In the genomic region with DNA sequence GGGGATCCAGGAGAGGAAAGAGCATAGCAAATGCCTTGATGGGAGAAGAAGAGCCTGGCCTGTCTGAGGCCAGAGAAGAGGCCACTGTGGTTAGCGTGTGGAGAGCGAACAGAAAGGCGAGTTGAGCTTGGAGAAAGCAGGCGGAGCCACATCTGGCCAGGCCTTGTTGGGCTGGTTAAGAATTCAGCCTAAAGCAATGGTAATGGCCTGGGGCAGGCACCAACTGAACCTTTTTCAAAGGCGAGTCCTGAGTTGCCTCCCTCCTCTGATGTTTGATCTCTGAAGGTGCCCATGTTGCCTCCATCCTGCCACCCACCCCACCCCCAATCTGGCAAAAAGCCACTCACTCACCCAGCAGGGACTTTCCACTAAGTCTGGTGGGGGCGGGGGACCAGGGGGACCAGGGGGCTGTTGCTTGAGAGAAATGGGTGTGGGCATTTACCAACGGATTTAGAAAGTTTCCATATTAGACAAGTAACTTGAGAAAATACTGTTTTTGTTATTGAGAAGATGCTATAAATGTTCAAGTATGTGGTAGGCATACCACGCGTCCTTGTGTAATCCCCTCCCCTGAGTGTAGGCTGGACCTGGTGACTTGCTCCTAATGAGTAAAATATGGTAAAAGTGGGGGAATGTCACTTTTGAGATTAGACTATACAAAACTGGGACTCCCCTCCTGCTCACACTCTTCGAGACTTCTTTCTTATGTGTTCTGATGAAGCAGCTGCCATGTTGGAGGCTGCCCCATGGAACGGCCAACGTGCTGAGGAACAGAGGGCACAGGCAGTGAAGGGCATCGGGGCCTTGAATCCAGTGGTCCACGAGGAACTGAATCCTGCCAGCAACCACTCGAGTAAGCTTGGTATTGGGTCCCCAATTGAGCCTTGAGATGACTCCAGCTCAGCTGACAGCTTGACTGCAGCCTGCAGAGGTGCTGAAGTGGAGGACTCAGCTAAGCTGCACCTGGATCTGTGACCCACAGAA, we compare ENCODE assay signal across 8 cellular contexts. TPM values are rescaled to one million over a fixed set of nuclear protein-coding genes. Genes with fewer than 3 reads are reported as not detected.
DNase-seq lines count a peak whose midpoint lies in the region; ATAC-seq and TF ChIP-seq lines count a peak whose summit lies in the region.
"Had no signal": no experiment of that assay in that cellular context is flagged by ENCODE, and none has a peak within 500 bp of the region (broad histone marks: within the 10 kb centered on the region; RNA-seq: fewer than 3 reads in every experiment).

No MANE protein-coding gene starts in this region.

- H4K20me1 ChIP-seq in OCI-LY3 (ENCODE audit: insufficient read depth, low read length) = no peaks in the 10 kb centered on the region

- peak overlapping the region; percentile 71 for H3K4me3 ChIP-seq in OCI-LY3 (ENCODE audit: low read length)
- peak overlapping the region; percentile 15 for H3K4me3 ChIP-seq in naive thymus-derived CD4-positive, alpha-beta T cell (ENCODE audit: low read length)
- H3K4me3 ChIP-seq: adrenal gland had no signal

- H3K4me3 Mint-ChIP-seq in activated T-cell treated with anti-CD3 and anti-CD28 coated beads, Interleukin-2, amount 50 U/mL, for 24 hours = peak overlapping the region; percentile 74
- peak overlapping the region in 8 of 10 donors; percentile 0 to 78 (median 48) for H3K4me3 Mint-ChIP-seq in naive thymus-derived CD4-positive, alpha-beta T cell
- H3K4me3 Mint-ChIP-seq in stimulated activated naive CD8-positive, alpha-beta T cell treated with anti-CD3 and anti-CD28 coated beads, Interleukin-15, amount 100 ng/mL, for 72 hours = peak overlapping the region; percentile 83 to 85

- no peaks in the 10 kb centered on the region for H3K36me3 ChIP-seq in OCI-LY3 (replicated peaks; ENCODE audit: low read depth, low read length)
- no peaks in the 10 kb centered on the region for H3K36me3 ChIP-seq in naive thymus-derived CD4-positive, alpha-beta T cell (ENCODE audit: control insufficient read depth in 2 of 3, insufficient read depth in 3 of 3, low read length in 3 of 3)
- H3K36me3 ChIP-seq: adrenal gland had no signal

- no peak for TF ChIP-seq CTCF in OCI-LY3 (IDR thresholded peaks at IDR 0.05; ENCODE audit: low read depth, low read length)

- CTCF ChIA-PET in naive thymus-derived CD4-positive, alpha-beta T cell (lab: Charles Lee) = interaction anchor here (0.6 to 9.2 kb wide), 32 partner anchors 8 to 227 kb away, joined by 3 to 88 read pairs (median 8); partner anchors contain the start of genes IGFBP4 and TOP2A

- peaks cover 76% of the 10 kb centered on the region for H3K4me1 Mint-ChIP-seq in activated T-cell treated with anti-CD3 and anti-CD28 coated beads, Interleukin-2, amount 50 U/mL, for 24 hours (ENCODE audit: low read depth)
- H3K4me1 Mint-ChIP-seq in naive thymus-derived CD4-positive, alpha-beta T cell = peaks cover 47 to 90% (median 70%) of the 10 kb centered on the region in 7 donors
- H3K4me1 Mint-ChIP-seq in stimulated activated naive CD8-positive, alpha-beta T cell treated with anti-CD3 and anti-CD28 coated beads, Interleukin-15, amount 100 ng/mL, for 72 hours = peaks cover 73% of the 10 kb centered on the region

- H3K27ac ChIP-seq in OCI-LY3 (ENCODE audit: low read length) = peak overlapping the region; percentile 92
- H3K27ac ChIP-seq in naive thymus-derived CD4-positive, alpha-beta T cell (ENCODE audit: low read depth, low read length) = no peak overlapping the region

- peak overlapping the region; percentile 77 for H3K4me2 ChIP-seq in OCI-LY3 (ENCODE audit: low read length)

- H3K9ac ChIP-seq in OCI-LY3 (ENCODE audit: low read length) = peak overlapping the region; percentile 63

- intact Hi-C loops in naive thymus-derived CD4-positive, alpha-beta T cell (cut with micrococcal nuclease) = no loop called here

- peak overlapping the region; percentile 40 for H2AFZ ChIP-seq in OCI-LY3 (ENCODE audit: low read depth, low read length)

- H3K36me3 Mint-ChIP-seq in activated T-cell treated with anti-CD3 and anti-CD28 coated beads, Interleukin-2, amount 50 U/mL, for 24 hours (ENCODE audit: low read depth) = peaks cover 3% of the 10 kb centered on the region
- peaks cover 0 to 34% (median 0%) of the 10 kb centered on the region in 5 donors for H3K36me3 Mint-ChIP-seq in naive thymus-derived CD4-positive, alpha-beta T cell

- 0 out of 2 replicates have a peak, but pooled peaks cover 2% of the 10 kb centered on the region for H3K27me3 ChIP-seq in OCI-LY3 (ENCODE audit: low read depth, low read length)
- no peaks in the 10 kb centered on the region for H3K27me3 ChIP-seq in naive thymus-derived CD4-positive, alpha-beta T cell (ENCODE audit: control insufficient read depth in 2 of 2, insufficient read depth in 2 of 2, low read length in 2 of 2)
- H3K27me3 ChIP-seq: adrenal gland had no signal

- H3K79me2 ChIP-seq in OCI-LY3 (ENCODE audit: low read length) = no peaks in the 10 kb centered on the region

- H3K27me3 Mint-ChIP-seq in activated T-cell treated with anti-CD3 and anti-CD28 coated beads, Interleukin-2, amount 50 U/mL, for 24 hours = no peaks in the 10 kb centered on the region
- H3K27me3 Mint-ChIP-seq in naive thymus-derived CD4-positive, alpha-beta T cell = peaks cover 0 to 3% (median 0%) of the 10 kb centered on the region in 5 donors
- no peaks in the 10 kb centered on the region for H3K27me3 Mint-ChIP-seq in stimulated activated naive CD8-positive, alpha-beta T cell treated with anti-CD3 and anti-CD28 coated beads, Interleukin-15, amount 100 ng/mL, for 72 hours

- POLR2A ChIA-PET in naive thymus-derived CD4-positive, alpha-beta T cell (lab: Charles Lee) = interaction anchor here (0.8 to 45.4 kb wide), 17 partner anchors 9 to 171 kb away, joined by 3 to 1524 read pairs (median 6); partner anchors contain the start of genes CCR7 and IGFBP4

- H3K9me3 ChIP-seq in OCI-LY3 (ENCODE audit: insufficient read depth, low read length) = no peaks in the 10 kb centered on the region
- H3K9me3 ChIP-seq in naive thymus-derived CD4-positive, alpha-beta T cell (ENCODE audit: control insufficient read depth in 2 of 3, low read length in 3 of 3) = no peaks in the 10 kb centered on the region
- H3K9me3 ChIP-seq: adrenal gland had no signal

- peak overlapping the region; percentile 95 for H3K27ac Mint-ChIP-seq in activated T-cell treated with anti-CD3 and anti-CD28 coated beads, Interleukin-2, amount 50 U/mL, for 24 hours
- H3K27ac Mint-ChIP-seq in naive thymus-derived CD4-positive, alpha-beta T cell = peak overlapping the region; percentile 72 to 99 (median 92)
- peak overlapping the region in 1 of 2 donors; percentile 86 for H3K27ac Mint-ChIP-seq in stimulated activated naive CD8-positive, alpha-beta T cell treated with anti-CD3 and anti-CD28 coated beads, Interleukin-15, amount 100 ng/mL, for 72 hours

- peak; percentile 14 for ATAC-seq in naive thymus-derived CD4-positive, alpha-beta T cell
- ATAC-seq in stimulated activated naive CD8-positive, alpha-beta T cell treated with anti-CD3 and anti-CD28 coated beads, Interleukin-15, amount 100 ng/mL, for 72 hours = peak; percentile 90
- ATAC-seq in GM19035 (IDR thresholded peaks at IDR 0.05; ENCODE audit: unreplicated experiment) (no peak), HG02885 (IDR thresholded peaks at IDR 0.05; ENCODE audit: poor library complexity, unreplicated experiment) (no peak)

- H3K9me3 Mint-ChIP-seq in activated T-cell treated with anti-CD3 and anti-CD28 coated beads, Interleukin-2, amount 50 U/mL, for 24 hours = no peaks in the 10 kb centered on the region
- H3K9me3 Mint-ChIP-seq in naive thymus-derived CD4-positive, alpha-beta T cell = peaks cover 0 to 9% (median under 1%) of the 10 kb centered on the region in 11 donors
- no peaks in the 10 kb centered on the region for H3K9me3 Mint-ChIP-seq in stimulated activated naive CD8-positive, alpha-beta T cell treated with anti-CD3 and anti-CD28 coated beads, Interleukin-15, amount 100 ng/mL, for 72 hours

- peaks cover 51% of the 10 kb centered on the region for H3K4me1 ChIP-seq in OCI-LY3 (ENCODE audit: low read length)
- peaks cover 63 to 67% of the 10 kb centered on the region in 2 donors for H3K4me1 ChIP-seq in naive thymus-derived CD4-positive, alpha-beta T cell (ENCODE audit: control insufficient read depth in 2 of 2, insufficient read depth in 2 of 2, low read length in 2 of 2)

- peak; percentile 87 for DNase-seq in activated T-cell treated with anti-CD3 and anti-CD28 coated beads, Interleukin-2, amount 50 U/mL, for 24 hours
- DNase-seq in naive thymus-derived CD4-positive, alpha-beta T cell = peak in 6 of 9 donors; percentile 39 to 84 (median 66)
- DNase-seq in stimulated activated naive CD8-positive, alpha-beta T cell treated with anti-CD3 and anti-CD28 coated beads, Interleukin-15, amount 100 ng/mL, for 72 hours = peak; percentile 70 to 88
- DNase-seq in retina = no peak

RNA-seq across cellular contexts. Expression of gene TNS4, which starts 29.9 kb away (rescaled TPM):
- 10 to 100 TPM in 1 of 5 experiments, 1 to 10 TPM in 2, not detected in 2; 1.2 to 10.3 (median 1.3) TPM for total RNA-seq in naive thymus-derived CD4-positive, alpha-beta T cell
- polyA plus RNA-seq in naive thymus-derived CD4-positive, alpha-beta T cell = not detected

RNA-seq across cellular contexts. Expression of gene CCR7, which starts 34.0 kb away (rescaled TPM):
- 100 to 1,000 TPM; 153 to 675 (median 262) TPM for total RNA-seq in naive thymus-derived CD4-positive, alpha-beta T cell
- polyA plus RNA-seq in naive thymus-derived CD4-positive, alpha-beta T cell = 1,000 to 10,000 TPM; 1,350 to 2,301 TPM

Comparison
In these comparisons a context has a peak if more than half of its experiments do, and no peak if none do; other contexts are left out.
1. ATAC-seq: peak in naive thymus-derived CD4-positive, alpha-beta T cell (single experiment) and stimulated activated naive CD8-positive, alpha-beta T cell treated with anti-CD3 and anti-CD28 coated beads, Interleukin-15, amount 100 ng/mL, for 72 hours (single experiment); none in GM19035 (single experiment) and HG02885 (single experiment).
2. Peak in every context shown above with its lines, with median percentiles within 50 percentile points of each other: H3K4me3 Mint-ChIP-seq.